ENCODE assay signal across 1 cellular context in the genomic region with DNA sequence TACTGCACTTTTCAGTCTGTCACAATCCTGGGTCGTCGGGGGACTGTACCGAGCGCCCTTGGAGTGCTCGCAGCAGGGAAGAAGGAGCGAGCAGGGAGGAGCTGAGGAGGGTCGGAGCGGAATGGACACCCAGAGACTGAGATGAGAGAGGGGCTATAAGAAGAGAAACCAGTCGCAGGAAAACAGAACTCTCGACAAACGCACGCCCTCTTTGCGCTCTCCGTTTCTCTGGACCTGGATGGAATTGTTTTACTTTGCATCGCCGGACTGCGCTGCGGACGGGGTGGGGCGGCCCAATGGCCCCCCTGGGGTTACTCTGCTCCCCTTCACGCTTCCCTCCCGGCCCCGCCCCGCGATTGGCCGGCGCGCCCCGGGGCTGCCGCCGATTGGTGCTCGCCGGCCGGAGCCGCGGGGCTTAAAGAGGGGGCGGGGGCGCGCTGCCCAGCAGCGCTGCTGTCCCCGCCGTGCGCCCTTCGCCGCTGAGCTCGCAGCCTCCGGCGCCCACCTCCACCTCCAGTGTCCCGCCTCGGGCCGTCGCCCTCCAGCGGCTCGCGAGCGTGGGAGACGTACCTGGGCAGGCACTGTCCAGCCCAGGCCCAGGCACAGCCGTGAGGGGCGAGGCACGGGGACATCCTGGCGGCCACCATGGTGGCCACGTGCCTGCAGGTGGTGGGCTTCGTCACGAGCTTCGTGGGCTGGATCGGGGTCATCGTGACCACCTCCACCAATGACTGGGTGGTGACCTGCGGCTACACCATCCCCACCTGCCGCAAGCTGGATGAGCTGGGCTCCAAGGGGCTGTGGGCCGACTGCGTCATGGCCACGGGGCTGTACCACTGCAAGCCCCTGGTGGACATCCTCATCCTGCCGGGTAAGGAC.
TF ChIP-seq lines count a peak whose summit lies in the region.

A gene (plus strand): TSS at position 447 of the 879 bp plus-strand sequence. CDS start 199 bp downstream, at position 646.

TF ChIP-seq in IMR-90, 13 proteins besides CTCF, POLR2A, EP300 and RAD21:
- TF ChIP-seq NFE2L2 (IDR thresholded peaks at IDR 0.05; ENCODE audit: low read depth, low read length) (no peak), FOS (IDR thresholded peaks at IDR 0.05; ENCODE audit: low read depth, low read length) (peak; percentile 17; the same call in 1 of the 2 replicates), MAFK (IDR thresholded peaks at IDR 0.05; ENCODE audit: low read depth, low read length) (no peak), CEBPB (IDR thresholded peaks at IDR 0.05; ENCODE audit: low read depth, low read length) (no peak), MAZ (IDR thresholded peaks at IDR 0.05; ENCODE audit: borderline replicate concordance, low read depth, low read length) (peak; percentile 69; the same call in 1 of the 2 replicates), SMC3 (IDR thresholded peaks at IDR 0.05; ENCODE audit: low read depth, low read length) (no peak), BHLHE40 (IDR thresholded peaks at IDR 0.05; ENCODE audit: low read depth, low read length) (no peak), MXI1 (IDR thresholded peaks at IDR 0.05; ENCODE audit: borderline replicate concordance, low read depth, low read length) (peak; percentile 43), CHD1 (IDR thresholded peaks at IDR 0.05; ENCODE audit: low read depth, low read length) (no peak), RCOR1 (IDR thresholded peaks at IDR 0.05; ENCODE audit: insufficient replicate concordance, low read length) (no peak), RFX5 (IDR thresholded peaks at IDR 0.05; ENCODE audit: low read depth, low read length) (no peak)
- TF ChIP-seq, protein P1, sequence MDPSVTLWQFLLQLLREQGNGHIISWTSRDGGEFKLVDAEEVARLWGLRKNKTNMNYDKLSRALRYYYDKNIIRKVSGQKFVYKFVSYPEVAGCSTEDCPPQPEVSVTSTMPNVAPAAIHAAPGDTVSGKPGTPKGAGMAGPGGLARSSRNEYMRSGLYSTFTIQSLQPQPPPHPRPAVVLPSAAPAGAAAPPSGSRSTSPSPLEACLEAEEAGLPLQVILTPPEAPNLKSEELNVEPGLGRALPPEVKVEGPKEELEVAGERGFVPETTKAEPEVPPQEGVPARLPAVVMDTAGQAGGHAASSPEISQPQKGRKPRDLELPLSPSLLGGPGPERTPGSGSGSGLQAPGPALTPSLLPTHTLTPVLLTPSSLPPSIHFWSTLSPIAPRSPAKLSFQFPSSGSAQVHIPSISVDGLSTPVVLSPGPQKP (IDR thresholded peaks at IDR 0.05; ENCODE audit: borderline replicate concordance, low read depth, low read length), result no peak
- TF ChIP-seq, protein P2, sequence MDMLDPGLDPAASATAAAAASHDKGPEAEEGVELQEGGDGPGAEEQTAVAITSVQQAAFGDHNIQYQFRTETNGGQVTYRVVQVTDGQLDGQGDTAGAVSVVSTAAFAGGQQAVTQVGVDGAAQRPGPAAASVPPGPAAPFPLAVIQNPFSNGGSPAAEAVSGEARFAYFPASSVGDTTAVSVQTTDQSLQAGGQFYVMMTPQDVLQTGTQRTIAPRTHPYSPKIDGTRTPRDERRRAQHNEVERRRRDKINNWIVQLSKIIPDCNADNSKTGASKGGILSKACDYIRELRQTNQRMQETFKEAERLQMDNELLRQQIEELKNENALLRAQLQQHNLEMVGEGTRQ (IDR thresholded peaks at IDR 0.05; ENCODE audit: low read depth, low read length), result no peak; the same call in 1 of the 2 replicates
